Comparison of ENCODE assay signal across 8 cellular contexts in genomic region chr19:45523642-45524256, GRCh38. TPM values are rescaled to one million over a fixed set of nuclear protein-coding genes. Genes with fewer than 3 reads are reported as not detected.
DNase-seq lines count a peak whose midpoint lies in the region; ATAC-seq and TF ChIP-seq lines count a peak whose summit lies in the region.

No MANE protein-coding gene starts in this region.

- DNase-seq in AG04450 (ENCODE audit: low read depth, low spot score) = peak; percentile 61
- DNase-seq in NCI-H524 (lab: John Stamatoyannopoulos, UW) = peak; percentile 74 to 86
- peak; percentile 58 for DNase-seq in activated CD4-positive, alpha-beta T cell treated with anti-CD3 and anti-CD28 coated beads for 1 hour
- peak; percentile 95 for DNase-seq in cerebellar cortex (ENCODE audit: low spot score)
- peak; percentile 80 for DNase-seq in kidney tubule cell (ENCODE audit: low spot score)
- DNase-seq in stimulated activated CD4-positive, alpha-beta T cell treated with anti-CD3 and anti-CD28 coated beads, Interleukin-1b, Interleukin-23, amount 100 ng/mL, for 48 hours = peak; percentile 77

- peak overlapping the region; percentile 21 for H3K27ac ChIP-seq in AG04450 (ENCODE audit: low read depth, low read length)

- H3K4me3 ChIP-seq in AG04450 (ENCODE audit: low read depth, low read length) = no peak overlapping the region

- peaks cover under 1% of the 10 kb centered on the region; the same call in 1 of the 2 replicates for H3K9me3 ChIP-seq in AG04450 (ENCODE audit: control insufficient read depth, insufficient read depth, low read length)

- CTCF ChIA-PET in AG04450 (lab: Charles Lee) = interaction anchor here (0.7 to 1.2 kb wide), 3 partner anchors 84 to 277 kb away, joined by 4 to 7 read pairs (median 4); no protein-coding TSS in a partner anchor

- H3K27me3 ChIP-seq in AG04450 (ENCODE audit: control insufficient read depth, insufficient read depth, low read length) = no peaks in the 10 kb centered on the region

- peak; percentile 90 for TF ChIP-seq CTCF in AG04450 (IDR thresholded peaks at IDR 0.05; ENCODE audit: low read depth, low read length)

- POLR2A ChIA-PET in AG04450 (lab: Yijun Ruan, JAX) = interaction anchor here (0.6 kb wide), 1 partner anchor 159 kb away, joined by 3 read pairs; no protein-coding TSS in a partner anchor

- ATAC-seq in GM18868 (IDR thresholded peaks at IDR 0.05; ENCODE audit: unreplicated experiment) (peak; percentile 63), HG03460 (IDR thresholded peaks at IDR 0.05; ENCODE audit: unreplicated experiment) (peak; percentile 47)

RNA-seq across cellular contexts. Expression of gene VASP, which starts 16.5 kb away (rescaled TPM):
- 49.6 and 60.8 TPM in 2 replicates for polyA plus RNA-seq in AG04450 (2011; rRNA removed)
- polyA minus RNA-seq in AG04450 (2011; rRNA and poly(A)+ RNA removed) = 55.6 and 60.8 TPM in 2 replicates

RNA-seq across cellular contexts. Expression of gene PPM1N, which starts 25.5 kb away (rescaled TPM):
- 1.5 and 1.8 TPM in 2 replicates for polyA plus RNA-seq in AG04450 (2011; rRNA removed)
- not detected in 2 replicates for polyA minus RNA-seq in AG04450 (2011; rRNA and poly(A)+ RNA removed)

RNA-seq across cellular contexts. Expression of gene RTN2, which starts 26.9 kb away (rescaled TPM):
- polyA plus RNA-seq in AG04450 (2011; rRNA removed) = 13.6 and 15.5 TPM in 2 replicates
- polyA minus RNA-seq in AG04450 (2011; rRNA and poly(A)+ RNA removed) = 9.9 and 17.8 TPM in 2 replicates

RNA-seq across cellular contexts. Expression of gene FOSB, which starts 56.0 kb away (rescaled TPM):
- polyA plus RNA-seq in AG04450 (2011; rRNA removed) = 1.3 and 1.7 TPM in 2 replicates
- 12.2 and 19.2 TPM in 2 replicates for polyA minus RNA-seq in AG04450 (2011; rRNA and poly(A)+ RNA removed)
